Comparison of ENCODE assay signal across 25 cellular contexts in genomic region chr10:51503378-51503777, GRCh38.
"Had no signal": no experiment of that assay in that cellular context is flagged by ENCODE, and none has a peak within 500 bp of the region (broad histone marks: within the 10 kb centered on the region; RNA-seq: fewer than 3 reads in every experiment).

No MANE protein-coding gene starts in this region.

- H3K4me3 ChIP-seq: K562 had no signal

- H3K9me3 ChIP-seq: SK-N-SH had no signal

- H3K27ac ChIP-seq: KMS-11, RWPE1 had no signal

- DNase-seq: Kasumi-1; MV-4-11; NCI-H1048; NCI-H1105; NCI-H1417 treated with DMSO at 0.1 percent for 48 hours; NCI-H146; NCI-H1694 treated with DMSO at 0.1 percent for 48 hours; NCI-H1930; NCI-H2081; NCI-H2107; NCI-H2227 treated with DMSO at 0.1 percent for 48 hours; NCI-H524; NCI-H526 treated with DMSO at 0.1 percent for 48 hours; NCI-H748 treated with DMSO at 0.1 percent for 48 hours; NK-92 treated with Interleukin-12 subunit alpha and Interleukin-12 subunit beta, amount 100 ng/mL, for 24 hours; PC-3; SHP77; SK-N-SH; SW 1271; T-cell had no signal

- ATAC-seq: HepG2, K562, Panc1, PC-3, T-cell had no signal
